ENCODE assay signal across 32 cellular contexts in the genomic region with DNA sequence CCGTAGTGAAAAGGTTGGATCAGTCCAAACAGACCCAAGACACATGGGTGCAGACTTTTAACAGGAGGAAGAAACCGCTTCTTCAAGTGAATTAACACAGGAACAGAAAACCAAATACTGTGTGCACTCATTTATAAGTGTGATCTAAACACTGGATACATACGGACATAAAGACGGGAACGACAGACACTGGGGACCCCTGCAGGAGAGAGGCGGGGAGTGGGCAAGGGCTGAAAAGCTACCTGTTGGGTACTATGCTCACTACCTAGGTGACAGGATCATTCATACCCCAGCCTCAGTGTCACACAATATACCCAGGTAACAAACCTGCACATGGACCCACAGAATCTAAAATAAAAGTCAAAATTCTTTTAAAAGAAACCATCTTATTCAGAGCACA.
"Had no signal": no experiment of that assay in that cellular context is flagged by ENCODE, and none has a peak within 500 bp of the region (broad histone marks: within the 10 kb centered on the region; RNA-seq: fewer than 3 reads in every experiment).

No MANE protein-coding gene starts in this region.

- H3K27me3 ChIP-seq: neural progenitor cell, ovary, right lobe of liver, suprapubic skin, thyroid gland, tibial nerve, upper lobe of left lung, vagina had no signal

- H2AFZ ChIP-seq: neural progenitor cell, parathyroid adenoma had no signal

- H3K9me3 Mint-ChIP-seq: natural killer cell; nephron; neural progenitor cell; stimulated activated memory B cell treated with anti-CD40 and anti-IgM and Interleukin-4, amounts not matched to agents 10 μg/mL and 1 μg/mL and 100 μg/mL, for 72 hours; stimulated activated naive CD8-positive, alpha-beta T cell treated with anti-CD3 and anti-CD28 coated beads, Interleukin-15, amount 100 ng/mL, for 72 hours had no signal

- H3K36me3 ChIP-seq: neural progenitor cell, ovary, right lobe of liver, spleen, suprapubic skin, thoracic aorta, thyroid gland, tibial nerve, upper lobe of left lung, vagina had no signal

- H3K9ac ChIP-seq: neural progenitor cell, parathyroid adenoma had no signal

- H3K36me3 Mint-ChIP-seq: natural killer cell; neural progenitor cell; stimulated activated memory B cell treated with anti-CD40 and anti-IgM and Interleukin-4, amounts not matched to agents 10 μg/mL and 1 μg/mL and 100 μg/mL, for 72 hours had no signal

- H3K4me3 Mint-ChIP-seq: natural killer cell; nephron; neural progenitor cell; stimulated activated memory B cell treated with anti-CD40 and anti-IgM and Interleukin-4, amounts not matched to agents 10 μg/mL and 1 μg/mL and 100 μg/mL, for 72 hours; stimulated activated naive CD8-positive, alpha-beta T cell treated with anti-CD3 and anti-CD28 coated beads, Interleukin-15, amount 100 ng/mL, for 72 hours had no signal

- FAIRE-seq: urothelium cell line had no signal

- H3K27ac Mint-ChIP-seq: natural killer cell; neural progenitor cell; progenitor cell of endocrine pancreas; stimulated activated memory B cell treated with anti-CD40 and anti-IgM and Interleukin-4, amounts not matched to agents 10 μg/mL and 1 μg/mL and 100 μg/mL, for 72 hours; stimulated activated naive CD8-positive, alpha-beta T cell treated with anti-CD3 and anti-CD28 coated beads, Interleukin-15, amount 100 ng/mL, for 72 hours had no signal

- H3K4me1 ChIP-seq: neural progenitor cell, parathyroid adenoma, psoas muscle, right lobe of liver, spleen, suprapubic skin, thyroid gland, tibial nerve, vagina had no signal

- H3K27me3 Mint-ChIP-seq: progenitor cell of endocrine pancreas had no signal

- H3K27ac ChIP-seq: neural progenitor cell, ovary, parathyroid adenoma, psoas muscle, right lobe of liver, skin epidermis, spleen, suprapubic skin, thoracic aorta, thyroid gland, tibial nerve, upper lobe of left lung, vagina had no signal

- H3K9me3 ChIP-seq: ovary, psoas muscle, right lobe of liver, spleen, suprapubic skin, thoracic aorta, thyroid gland, tibial nerve, upper lobe of left lung, vagina had no signal

- H3K4me3 ChIP-seq: neural progenitor cell, ovary, psoas muscle, right lobe of liver, skin epidermis, smooth muscle cell, spleen, suprapubic skin, thoracic aorta, thyroid gland, tibial nerve, upper lobe of left lung, vagina had no signal

- DNase-seq: natural killer cell; occipital lobe; ovary; posterior cingulate gyrus; psoas muscle; right cardiac atrium; right lobe of liver; spleen; stimulated activated CD4-positive, alpha-beta T cell treated with anti-CD3 and anti-CD28 coated beads, Interleukin-12 subunit alpha, Interleukin-12 subunit beta, amount 100 ng/mL, for 4 hours; stimulated activated CD4-positive, alpha-beta T cell treated with anti-CD3 and anti-CD28 coated beads, Interleukin-1b, Interleukin-23, amount 100 ng/mL, for 48 hours; stimulated activated CD4-positive, alpha-beta T cell treated with anti-CD3 and anti-CD28 coated beads, Interleukin-4, amount 100 ng/mL, for 1 hour; stimulated activated CD4-positive, alpha-beta T cell treated with anti-CD3 and anti-CD28 coated beads, Interleukin-4, amount 100 ng/mL, for 4 hours; stimulated activated CD8-positive, alpha-beta memory T cell treated with anti-CD3 and anti-CD28 coated beads, Interleukin-4, amount 100 ng/mL, for 48 hours; stimulated activated naive CD4-positive, alpha-beta T cell; stimulated activated naive CD8-positive, alpha-beta T cell treated with anti-CD3 and anti-CD28 coated beads, Interleukin-15, amount 100 ng/mL, for 72 hours; stimulated activated naive CD8-positive, alpha-beta T cell treated with anti-CD3 and anti-CD28 coated beads, Interleukin-15, Interleukin-2, amounts not matched to agents 100 U/mL and 50 U/mL, for 24 hours; substantia nigra; thyroid gland; trophoblast cell; upper lobe of left lung had no signal

- ATAC-seq: natural killer cell; psoas muscle; right cardiac atrium; right lobe of liver; stimulated activated memory B cell treated with anti-CD40 and anti-IgM and Interleukin-4, amounts not matched to agents 10 μg/mL and 1 μg/mL and 100 μg/mL, for 72 hours; stimulated activated naive CD8-positive, alpha-beta T cell treated with anti-CD3 and anti-CD28 coated beads, Interleukin-15, amount 100 ng/mL, for 72 hours; stimulated activated naive CD8-positive, alpha-beta T cell treated with anti-CD3 and anti-CD28 coated beads, Interleukin-15, Interleukin-2, amounts not matched to agents 100 U/mL and 50 U/mL, for 24 hours had no signal

- H3K4me2 ChIP-seq: neural progenitor cell, smooth muscle cell had no signal

- H3K4me1 Mint-ChIP-seq: natural killer cell; stimulated activated memory B cell treated with anti-CD40 and anti-IgM and Interleukin-4, amounts not matched to agents 10 μg/mL and 1 μg/mL and 100 μg/mL, for 72 hours; stimulated activated naive CD8-positive, alpha-beta T cell treated with anti-CD3 and anti-CD28 coated beads, Interleukin-15, amount 100 ng/mL, for 72 hours had no signal

- H3K79me2 ChIP-seq: parathyroid adenoma had no signal
